In the genomic region with DNA sequence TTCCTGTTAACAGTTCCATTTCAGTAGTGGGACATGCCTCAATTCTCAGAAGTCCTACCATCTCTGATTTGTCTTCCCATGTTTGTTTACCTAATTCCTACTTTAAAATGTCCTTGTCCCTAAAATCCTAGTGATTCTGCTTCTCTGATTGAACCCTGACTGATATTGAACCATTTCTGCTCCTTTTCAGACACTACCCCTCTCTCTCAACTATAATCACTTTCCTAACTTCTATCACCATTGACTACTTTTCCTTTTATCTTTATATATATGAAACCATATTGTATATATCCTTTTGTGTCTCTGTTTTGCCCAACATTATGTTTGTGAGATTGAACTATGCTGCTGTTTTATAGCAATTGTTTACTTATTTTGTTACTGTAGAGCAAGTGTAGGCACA, we compare ENCODE assay signal across 9 cellular contexts.
"Had no signal": no experiment of that assay in that cellular context is flagged by ENCODE, and none has a peak within 500 bp of the region (broad histone marks: within the 10 kb centered on the region; RNA-seq: fewer than 3 reads in every experiment).

No MANE protein-coding gene starts in this region.

- ATAC-seq: HepG2, K562 had no signal

- H3K4me2 ChIP-seq: KMS-11 had no signal

- FAIRE-seq: HepG2, HTR-8/SVneo, K562 had no signal

- H3K4me3 ChIP-seq: K562 had no signal

- H3K27ac ChIP-seq: HL-60, KMS-11 had no signal

- DNase-seq: IMR-90, Karpas-422, KBM-7, KG1 had no signal

- H3K9ac ChIP-seq: KMS-11 had no signal
